In the genomic region with DNA sequence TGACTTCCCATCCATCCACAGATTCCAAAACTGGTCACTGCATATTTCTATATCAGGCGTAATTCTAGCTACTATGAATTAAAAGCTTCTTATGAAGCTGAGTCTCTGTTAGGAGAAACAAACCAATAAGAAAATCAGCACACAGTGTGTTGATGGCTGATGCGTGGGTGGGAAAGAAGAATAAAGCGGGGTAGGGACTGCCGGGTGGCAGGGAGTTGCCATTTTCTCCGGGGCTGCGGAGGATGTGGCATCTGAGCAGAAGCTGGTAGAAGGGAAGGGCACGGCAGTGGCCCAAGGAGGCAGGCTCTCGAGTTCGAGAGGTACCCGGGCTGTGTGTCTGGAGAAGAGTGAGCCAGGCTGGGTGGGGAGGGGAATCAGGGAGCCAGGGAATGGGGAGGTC, we compare ENCODE assay signal across 23 cellular contexts.
"Had no signal": no experiment of that assay in that cellular context is flagged by ENCODE, and none has a peak within 500 bp of the region (broad histone marks: within the 10 kb centered on the region; RNA-seq: fewer than 3 reads in every experiment).

No MANE protein-coding gene starts in this region.

- H3K9me3 ChIP-seq: colonic mucosa, esophagus muscularis mucosa, gastroesophageal sphincter, heart right ventricle, left lung, lower lobe of right lung, mucosa of descending colon had no signal

- ATAC-seq: effector memory CD8-positive, alpha-beta T cell; foreskin keratinocyte; gastroesophageal sphincter; heart right ventricle; left cardiac atrium; left lung; left ventricle myocardium superior; lower lobe of right lung; mucosa of descending colon had no signal

- H3K27me3 ChIP-seq: colonic mucosa, esophagus muscularis mucosa, foreskin keratinocyte, gastroesophageal sphincter, heart right ventricle, left lung had no signal

- H3K27ac ChIP-seq: colonic mucosa, epithelial cell of prostate, esophagus muscularis mucosa, foreskin keratinocyte, gastroesophageal sphincter, heart right ventricle, left lung, lower lobe of right lung had no signal

- H3K4me3 ChIP-seq: colonic mucosa, esophagus muscularis mucosa, gastroesophageal sphincter, heart right ventricle, left lung, lower lobe of right lung, mucosa of descending colon had no signal

- H3K4me1 ChIP-seq: colonic mucosa, foreskin keratinocyte, gastroesophageal sphincter, left lung, lower lobe of right lung had no signal

- FAIRE-seq: endometrium, frontal cortex, islet of Langerhans, keratinocyte had no signal

- H3K36me3 ChIP-seq: colonic mucosa, esophagus muscularis mucosa, gastroesophageal sphincter, heart right ventricle, left lung, lower lobe of right lung had no signal

- DNase-seq: colonic mucosa; cortex of kidney; effector CD8-positive, alpha-beta T cell; effector memory CD8-positive, alpha-beta T cell; endodermal cell; erythroblast; foreskin keratinocyte; heart right ventricle; hippocampal formation; left cardiac atrium; left lung; left ventricle myocardium superior; lower lobe of right lung; mesenchymal stem cell; mucosa of descending colon; naive B cell had no signal
